Comparison of ENCODE assay signal across 20 cellular contexts in genomic region chr20:63445075-63445734, GRCh38. TPM values are rescaled to one million over a fixed set of nuclear protein-coding genes. Genes with fewer than 3 reads are reported as not detected.
DNase-seq lines count a peak whose midpoint lies in the region; ATAC-seq, FAIRE-seq and TF ChIP-seq lines count a peak whose summit lies in the region.
"Had no signal": no experiment of that assay in that cellular context is flagged by ENCODE, and none has a peak within 500 bp of the region (broad histone marks: within the 10 kb centered on the region; RNA-seq: fewer than 3 reads in every experiment).

No MANE protein-coding gene starts in this region.

- in situ Hi-C loops in GM23248 (cut with MboI): no loop called here

- H3K4me1 ChIP-seq in BLaER1: peaks cover 86% of the 10 kb centered on the region
- no peaks in the 10 kb centered on the region for H3K4me1 ChIP-seq in RWPE2 (ENCODE audit: insufficient read depth, poor library complexity, severe bottlenecking)
- H3K4me1 ChIP-seq in GM23248 (ENCODE audit: insufficient read depth): no peaks in the 10 kb centered on the region

- H3K27me3 ChIP-seq in BLaER1: no peaks in the 10 kb centered on the region
- peaks cover 22% of the 10 kb centered on the region for H3K27me3 ChIP-seq in RWPE2 (ENCODE audit: insufficient read depth, poor library complexity, severe bottlenecking)
- H3K27me3 ChIP-seq in GM23248 (replicated peaks; ENCODE audit: insufficient read depth): peaks cover 24% of the 10 kb centered on the region; the same call in 1 of the 2 replicates

- H3K9me3 Mint-ChIP-seq in progenitor cell of endocrine pancreas (ENCODE audit: low read depth): no peaks in the 10 kb centered on the region

- no peaks in the 10 kb centered on the region for H3K4me1 Mint-ChIP-seq in progenitor cell of endocrine pancreas (ENCODE audit: low read depth)

- no peak for ATAC-seq in RWPE2 (ENCODE audit: low read depth)

- H3K27me3 Mint-ChIP-seq in progenitor cell of endocrine pancreas: peaks cover 3% of the 10 kb centered on the region

- H3K4me2 ChIP-seq in BLaER1 (peak overlapping the region; percentile 89), GM23248 (ENCODE audit: unreplicated experiment) (no peak overlapping the region)
- H3K4me2 ChIP-seq: PC-9 had no signal

- no peak for FAIRE-seq in frontal cortex (lab: Jason Lieb, UNC)
- FAIRE-seq: G401.6 had no signal

- H2AFZ ChIP-seq in GM23248: no peak overlapping the region
- H2AFZ ChIP-seq: PC-9 had no signal

- H3K27ac ChIP-seq in BLaER1: peak overlapping the region; percentile 60
- no peak overlapping the region for H3K27ac ChIP-seq in RWPE2 (ENCODE audit: poor library complexity, severe bottlenecking)
- peak overlapping the region; percentile 10 for H3K27ac ChIP-seq in cingulate gyrus (ENCODE audit: low read depth, low read length)
- H3K27ac ChIP-seq in GM23248: no peak overlapping the region
- H3K27ac ChIP-seq: PC-9 had no signal

- H4K20me1 ChIP-seq in BLaER1: peaks cover 17% of the 10 kb centered on the region
- no peaks in the 10 kb centered on the region for H4K20me1 ChIP-seq in GM23248 (ENCODE audit: insufficient read depth)

- peak overlapping the region; percentile 49 for H3K4me3 ChIP-seq in BLaER1
- H3K4me3 ChIP-seq in RWPE2 (ENCODE audit: severe bottlenecking): no peak overlapping the region
- H3K4me3 ChIP-seq in GM23248: no peak overlapping the region
- H3K4me3 ChIP-seq: PC-9 had no signal

- no peaks in the 10 kb centered on the region for H3K79me2 ChIP-seq in GM23248 (ENCODE audit: insufficient read depth)

- no peaks in the 10 kb centered on the region for H3K9me2 ChIP-seq in GM23248 (ENCODE audit: insufficient read depth)

- no peaks in the 10 kb centered on the region for H3K36me3 Mint-ChIP-seq in progenitor cell of endocrine pancreas (ENCODE audit: insufficient read depth)
- H3K36me3 Mint-ChIP-seq: CD4-positive, alpha-beta memory T cell had no signal

- no peaks in the 10 kb centered on the region for H3K9me3 ChIP-seq in BLaER1
- peaks cover 2% of the 10 kb centered on the region for H3K9me3 ChIP-seq in RWPE2 (ENCODE audit: severe bottlenecking)
- H3K9me3 ChIP-seq in GM23248 (ENCODE audit: low read depth): no peaks in the 10 kb centered on the region

- H3K4me3 Mint-ChIP-seq in progenitor cell of endocrine pancreas (ENCODE audit: low read depth): no peak overlapping the region
- H3K4me3 Mint-ChIP-seq: CD4-positive, alpha-beta memory T cell had no signal

- peak overlapping the region; percentile 67 for H3K27ac Mint-ChIP-seq in progenitor cell of endocrine pancreas

- no peaks in the 10 kb centered on the region for H3F3A ChIP-seq in GM23248 (ENCODE audit: insufficient read depth)

- TF ChIP-seq CTCF in RWPE2 (IDR thresholded peaks at IDR 0.05; ENCODE audit: poor library complexity, severe bottlenecking) (no peak), progenitor cell of endocrine pancreas (IDR thresholded peaks at IDR 0.05; ENCODE audit: unreplicated experiment) (no peak)

- no peaks in the 10 kb centered on the region for H3K36me3 ChIP-seq in BLaER1
- no peaks in the 10 kb centered on the region for H3K36me3 ChIP-seq in RWPE2 (ENCODE audit: low read depth)
- no peaks in the 10 kb centered on the region for H3K36me3 ChIP-seq in GM23248 (ENCODE audit: low read depth)

- 80 to 84% methylated on average over 13 to 15 of the region's 15 CpGs for WGBS in GM23248 (ENCODE audit: low coverage in 1 of 2, low lambda C conversion rate in 2 of 2, missing lambda C conversion rate in 2 of 2), 2 experiments

- DNase-seq in RWPE2 (ENCODE audit: low spot score) (peak; percentile 81), progenitor cell of endocrine pancreas (ENCODE audit: low spot score, unreplicated experiment) (no peak), GM23248 (no peak), NOMO-1 (lab: John Stamatoyannopoulos, UW; ENCODE audit: unreplicated experiment in 2 of 2) (no peak), frontal cortex (ENCODE audit: low spot score in 2 of 2) (no peak)
- DNase-seq: C1 segment of cervical spinal cord; CD4-positive, alpha-beta memory T cell; COR-L47; H7; KG1; MM.1S; NCI-H2029; NCI-H446; NCI-H524 treated with DMSO at 0.1 percent for 48 hours; NCI-H774; PC-9; Right ventricle myocardium superior had no signal

- peak overlapping the region; percentile 40 for H3K9ac ChIP-seq in BLaER1
- H3K9ac ChIP-seq in GM23248: no peak overlapping the region

RNA-seq across cellular contexts. Expression of gene KCNQ2, which starts 27.2 kb away (rescaled TPM):
- total RNA-seq in progenitor cell of endocrine pancreas: 14.6 and 15.6 TPM in 2 replicates
- total RNA-seq in GM23248 (2014; rRNA removed; shearing (Covaris generic)): not detected in 2 replicates
- polyA plus RNA-seq in GM23248 (2016; fragmentation: Nextera tagmentation; extraction: Ambion mirVana): 0.38 TPM in 1 of 2 replicates, not detected in the other
- 159 TPM for total RNA-seq in frontal cortex
- total RNA-seq: CD4-positive, alpha-beta memory T cell; PC-9 had no signal
- polyA plus RNA-seq: CD4-positive, alpha-beta memory T cell had no signal

RNA-seq across cellular contexts. Expression of gene EEF1A2, which starts 53.7 kb away (rescaled TPM):
- total RNA-seq in progenitor cell of endocrine pancreas (11.0 and 11.8 TPM in 2 replicates), frontal cortex (179 TPM)
- total RNA-seq in GM23248 (2014; rRNA removed; shearing (Covaris generic)): 0.43 TPM in 1 of 2 replicates, not detected in the other
- polyA plus RNA-seq in GM23248 (2016; fragmentation: Nextera tagmentation; extraction: Ambion mirVana): not detected in 2 replicates
- polyA plus RNA-seq: CD4-positive, alpha-beta memory T cell had no signal

Comparison
In these comparisons a context has a peak if more than half of its experiments do, and no peak if none do; other contexts are left out.
1. H3K27ac ChIP-seq: peak in BLaER1 (single experiment) and cingulate gyrus (single experiment); none in RWPE2 (single experiment) and GM23248 (single experiment).
2. RNA of gene KCNQ2, which starts 27.2 kb away (total RNA-seq): 159 TPM in frontal cortex (single experiment) and 14.6 to 15.6 TPM in progenitor cell of endocrine pancreas; not detected in GM23248; every median in the first group is over 10 times any median in the second.
3. RNA of gene EEF1A2, which starts 53.7 kb away (total RNA-seq): 179 TPM in frontal cortex (single experiment); 11.0 to 11.8 TPM in progenitor cell of endocrine pancreas and 0.43 TPM in GM23248; every median in the first group is over 10 times any median in the second.